Comparison of ENCODE assay signal across 8 cellular contexts in genomic region chr9:4366649-4367330, GRCh38.
DNase-seq lines count a peak whose midpoint lies in the region; ATAC-seq, FAIRE-seq and TF ChIP-seq lines count a peak whose summit lies in the region.

No MANE protein-coding gene starts in this region.

- H3K4me1 ChIP-seq in gastroesophageal sphincter (no peaks in the 10 kb centered on the region), prostate gland (replicated peaks) (no peaks in the 10 kb centered on the region)

- H3K27ac ChIP-seq in gastroesophageal sphincter (peak overlapping the region in 1 of 4 donors; percentile 8), prostate gland (no peak overlapping the region)

- no peaks in the 10 kb centered on the region for H3K27me3 ChIP-seq in gastroesophageal sphincter
- no peaks in the 10 kb centered on the region for H3K27me3 ChIP-seq in prostate gland (replicated peaks; ENCODE audit: insufficient read depth)

- peak; percentile 84 for FAIRE-seq in GM12892 (lab: Jason Lieb, UNC)

- DNase-seq in AG09319 (ENCODE audit: extremely low read depth, low read depth) (no peak), GM12892 (ENCODE audit: insufficient read length) (no peak), NCI-H446 (lab: John Stamatoyannopoulos, UW) (peak; percentile 95 to 99), prostate gland (ENCODE audit: low spot score) (no peak)
- peak; percentile 47 for DNase-seq in activated T-cell treated with anti-CD3 and anti-CD28 coated beads, Interleukin-2, amount 50 U/mL, for 24 hours

- H3K9me3 ChIP-seq in gastroesophageal sphincter (no peaks in the 10 kb centered on the region), prostate gland (no peaks in the 10 kb centered on the region)

- H3K27ac Mint-ChIP-seq in activated T-cell treated with anti-CD3 and anti-CD28 coated beads, Interleukin-2, amount 50 U/mL, for 24 hours: no peak overlapping the region

- WGBS in gastroesophageal sphincter (ENCODE audit: low coverage in 1 of 2), 2 donors: 55 to 66% methylated on average over 7 to 9 of the region's 11 CpGs
- 78% methylated on average over 11 of the region's 11 CpGs for WGBS in prostate gland

- no peak overlapping the region for H3K4me3 Mint-ChIP-seq in activated T-cell treated with anti-CD3 and anti-CD28 coated beads, Interleukin-2, amount 50 U/mL, for 24 hours

- H3K27me3 Mint-ChIP-seq in activated T-cell treated with anti-CD3 and anti-CD28 coated beads, Interleukin-2, amount 50 U/mL, for 24 hours: no peaks in the 10 kb centered on the region

- no peaks in the 10 kb centered on the region for H3K36me3 ChIP-seq in gastroesophageal sphincter
- no peaks in the 10 kb centered on the region for H3K36me3 ChIP-seq in prostate gland

- ATAC-seq in gastroesophageal sphincter (peak; percentile 30), HG03097 (IDR thresholded peaks at IDR 0.05; ENCODE audit: low FRiP score, unreplicated experiment) (no peak), GM19035 (IDR thresholded peaks at IDR 0.05; ENCODE audit: unreplicated experiment) (no peak)

- no peaks in the 10 kb centered on the region for H3K36me3 Mint-ChIP-seq in activated T-cell treated with anti-CD3 and anti-CD28 coated beads, Interleukin-2, amount 50 U/mL, for 24 hours (ENCODE audit: low read depth)

- no peaks in the 10 kb centered on the region for H3K9me3 Mint-ChIP-seq in activated T-cell treated with anti-CD3 and anti-CD28 coated beads, Interleukin-2, amount 50 U/mL, for 24 hours

- no peak for TF ChIP-seq POLR2A in GM12892 (IDR thresholded peaks at IDR 0.05; ENCODE audit: low read depth, low read length)
- no peak for TF ChIP-seq POLR2A in gastroesophageal sphincter (IDR thresholded peaks at IDR 0.05)
- no peak for TF ChIP-seq POLR2A in prostate gland (IDR thresholded peaks at IDR 0.05)

- H3K4me3 ChIP-seq in gastroesophageal sphincter (no peak overlapping the region), prostate gland (no peak overlapping the region)

- TF ChIP-seq EP300 in gastroesophageal sphincter (IDR thresholded peaks at IDR 0.05): no peak

- intact Hi-C loops in prostate gland (cut with DNase I): loop anchor here (10.0 kb wide), 1 partner anchor 632 kb away; no protein-coding TSS in a partner anchor

- peaks cover 12% of the 10 kb centered on the region for H3K4me1 Mint-ChIP-seq in activated T-cell treated with anti-CD3 and anti-CD28 coated beads, Interleukin-2, amount 50 U/mL, for 24 hours (ENCODE audit: low read depth)

- TF ChIP-seq CTCF in AG09319 (IDR thresholded peaks at IDR 0.05; ENCODE audit: low read depth, low read length) (peak; percentile 75), gastroesophageal sphincter (IDR thresholded peaks at IDR 0.05) (peak; percentile 38 to 67 (median 42)), prostate gland (IDR thresholded peaks at IDR 0.05) (peak in 3 of 4 experiments; percentile 54 to 59 (median 55))

Comparison
In these comparisons a context has a peak if more than half of its experiments do, and no peak if none do; other contexts are left out.
1. DNase-seq: peak in NCI-H446 (2 of 2) and activated T-cell treated with anti-CD3 and anti-CD28 coated beads, Interleukin-2, amount 50 U/mL, for 24 hours (single experiment); none in AG09319 (single experiment), GM12892 (single experiment) and prostate gland (single experiment).
2. Peak in every context shown above with its lines, with median percentiles within 50 percentile points of each other: CTCF ChIP-seq.